Comparison of ENCODE assay signal across 2 cellular contexts in the genomic region with DNA sequence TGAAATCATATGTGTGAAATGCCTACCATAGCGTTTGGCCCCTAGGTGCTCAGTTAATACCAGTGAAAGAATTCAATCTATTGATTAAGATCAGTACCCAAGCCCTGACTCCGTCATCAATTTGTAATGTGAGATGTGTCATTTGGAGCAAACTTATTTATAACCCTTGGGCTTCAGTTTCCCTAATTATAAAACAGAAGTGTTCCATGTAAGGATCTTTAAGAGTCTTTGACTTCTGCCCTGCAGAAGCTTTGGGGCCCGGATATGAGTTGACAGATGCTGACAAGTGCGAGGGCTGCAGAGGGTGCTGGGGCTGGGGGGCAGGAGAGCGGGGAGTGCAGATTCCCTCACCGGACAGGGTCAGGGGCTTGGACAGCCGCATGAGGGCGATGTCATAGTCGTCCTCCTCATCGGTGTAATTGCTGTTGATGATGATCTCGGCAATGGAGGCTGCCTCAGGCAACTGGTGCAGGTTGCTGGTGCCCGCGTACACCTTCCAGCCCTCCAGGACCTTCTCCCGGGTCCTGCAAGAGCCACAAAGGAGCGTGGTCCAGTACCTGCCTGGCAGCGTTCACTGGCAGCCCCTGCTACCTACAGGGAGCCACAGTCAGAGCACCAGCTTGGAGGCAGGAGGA.
TF ChIP-seq lines count a peak whose summit lies in the region.

No MANE protein-coding gene starts in this region.

TF ChIP-seq in SK-N-SH, 30 proteins besides CTCF, POLR2A, EP300 and RAD21:
- no peak for TF ChIP-seq TAF1 (IDR thresholded peaks at IDR 0.05; ENCODE audit: borderline replicate concordance, low read depth, low read length)
- TF ChIP-seq, protein P1, sequence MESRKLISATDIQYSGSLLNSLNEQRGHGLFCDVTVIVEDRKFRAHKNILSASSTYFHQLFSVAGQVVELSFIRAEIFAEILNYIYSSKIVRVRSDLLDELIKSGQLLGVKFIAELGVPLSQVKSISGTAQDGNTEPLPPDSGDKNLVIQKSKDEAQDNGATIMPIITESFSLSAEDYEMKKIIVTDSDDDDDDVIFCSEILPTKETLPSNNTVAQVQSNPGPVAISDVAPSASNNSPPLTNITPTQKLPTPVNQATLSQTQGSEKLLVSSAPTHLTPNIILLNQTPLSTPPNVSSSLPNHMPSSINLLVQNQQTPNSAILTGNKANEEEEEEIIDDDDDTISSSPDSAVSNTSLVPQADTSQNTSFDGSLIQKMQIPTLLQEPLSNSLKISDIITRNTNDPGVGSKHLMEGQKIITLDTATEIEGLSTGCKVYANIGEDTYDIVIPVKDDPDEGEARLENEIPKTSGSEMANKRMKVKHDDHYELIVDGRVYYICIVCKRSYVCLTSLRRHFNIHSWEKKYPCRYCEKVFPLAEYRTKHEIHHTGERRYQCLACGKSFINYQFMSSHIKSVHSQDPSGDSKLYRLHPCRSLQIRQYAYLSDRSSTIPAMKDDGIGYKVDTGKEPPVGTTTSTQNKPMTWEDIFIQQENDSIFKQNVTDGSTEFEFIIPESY (IDR thresholded peaks at IDR 0.05; ENCODE audit: borderline replicate concordance, low read depth): no peak
- no peak for TF ChIP-seq CHD2 (IDR thresholded peaks at IDR 0.05; ENCODE audit: low read length, partially characterized antibody)
- no peak for TF ChIP-seq FOXJ3 (CRISPR knock-in tag; IDR thresholded peaks at IDR 0.05)
- no peak for TF ChIP-seq POLR2AphosphoS5 (IDR thresholded peaks at IDR 0.05; ENCODE audit: low read depth, low read length)
- TF ChIP-seq REST (IDR thresholded peaks at IDR 0.05; ENCODE audit: low read depth, low read length): no peak
- no peak for TF ChIP-seq FOXM1 (IDR thresholded peaks at IDR 0.05; ENCODE audit: low read depth)
- no peak for TF ChIP-seq RXRA (IDR thresholded peaks at IDR 0.05; ENCODE audit: borderline replicate concordance, low read depth)
- no peak for TF ChIP-seq GATA2 (CRISPR knock-in tag; IDR thresholded peaks at IDR 0.05)
- TF ChIP-seq SIN3A (IDR thresholded peaks at IDR 0.05; ENCODE audit: borderline replicate concordance, low read depth, low read length): no peak
- TF ChIP-seq, protein P2, sequence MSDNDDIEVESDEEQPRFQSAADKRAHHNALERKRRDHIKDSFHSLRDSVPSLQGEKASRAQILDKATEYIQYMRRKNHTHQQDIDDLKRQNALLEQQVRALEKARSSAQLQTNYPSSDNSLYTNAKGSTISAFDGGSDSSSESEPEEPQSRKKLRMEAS (IDR thresholded peaks at IDR 0.05; ENCODE audit: low read depth): no peak
- TF ChIP-seq NFIC (IDR thresholded peaks at IDR 0.05; ENCODE audit: borderline replicate concordance): no peak
- TF ChIP-seq SMC3 (IDR thresholded peaks at IDR 0.05; ENCODE audit: low read depth, low read length): no peak
- TF ChIP-seq RFX5 (IDR thresholded peaks at IDR 0.05; ENCODE audit: low read length): no peak
- TF ChIP-seq NRF1 (IDR thresholded peaks at IDR 0.05; ENCODE audit: low read depth, low read length): no peak
- no peak for TF ChIP-seq TEAD4 (IDR thresholded peaks at IDR 0.05; ENCODE audit: borderline replicate concordance, insufficient read depth)
- no peak for TF ChIP-seq TCF12 (IDR thresholded peaks at IDR 0.05)
- no peak for TF ChIP-seq RCOR1 (IDR thresholded peaks at IDR 0.05; ENCODE audit: low read length)
- no peak for TF ChIP-seq JUND (IDR thresholded peaks at IDR 0.05)
- no peak for TF ChIP-seq MEF2A (IDR thresholded peaks at IDR 0.05; ENCODE audit: borderline replicate concordance, low read depth)
TF ChIP-seq in SK-N-SH: peak in this region for 0.

TF ChIP-seq in SK-N-SH treated with all-trans-retinoic acid at 6 μM for 48 hours, 23 proteins besides CTCF, POLR2A, EP300 and RAD21:
- TF ChIP-seq ZNF70 (CRISPR knock-in tag; IDR thresholded peaks at IDR 0.05): no peak
- no peak for TF ChIP-seq ZFP3 (CRISPR knock-in tag; IDR thresholded peaks at IDR 0.05)
- no peak for TF ChIP-seq BACH2 (CRISPR knock-in tag; IDR thresholded peaks at IDR 0.05; ENCODE audit: borderline replicate concordance)
- TF ChIP-seq GLIS3 (CRISPR knock-in tag; IDR thresholded peaks at IDR 0.05): no peak
- TF ChIP-seq ZNF565 (CRISPR knock-in tag; conservative IDR thresholded peaks at IDR 0.05; ENCODE audit: low read depth): no peak
- no peak for TF ChIP-seq SNAI2 (CRISPR knock-in tag; IDR thresholded peaks at IDR 0.05)
- no peak for TF ChIP-seq CSDC2 (CRISPR knock-in tag; IDR thresholded peaks at IDR 0.05)
- no peak for TF ChIP-seq PPARA (CRISPR knock-in tag; IDR thresholded peaks at IDR 0.05; ENCODE audit: borderline replicate concordance)
- TF ChIP-seq ZNF8 (CRISPR knock-in tag; IDR thresholded peaks at IDR 0.05): no peak
- TF ChIP-seq ESRRG (CRISPR knock-in tag; IDR thresholded peaks at IDR 0.05): no peak
- no peak for TF ChIP-seq TOX (CRISPR knock-in tag; IDR thresholded peaks at IDR 0.05; ENCODE audit: borderline replicate concordance)
- no peak for TF ChIP-seq CREB5 (CRISPR knock-in tag; IDR thresholded peaks at IDR 0.05; ENCODE audit: low read depth)
- no peak for TF ChIP-seq RARB (CRISPR knock-in tag; IDR thresholded peaks at IDR 0.05)
- TF ChIP-seq ARNTL (CRISPR knock-in tag; IDR thresholded peaks at IDR 0.05; ENCODE audit: borderline replicate concordance, low read depth): no peak
